Comparison of ENCODE assay signal across 15 cellular contexts in the genomic region with DNA sequence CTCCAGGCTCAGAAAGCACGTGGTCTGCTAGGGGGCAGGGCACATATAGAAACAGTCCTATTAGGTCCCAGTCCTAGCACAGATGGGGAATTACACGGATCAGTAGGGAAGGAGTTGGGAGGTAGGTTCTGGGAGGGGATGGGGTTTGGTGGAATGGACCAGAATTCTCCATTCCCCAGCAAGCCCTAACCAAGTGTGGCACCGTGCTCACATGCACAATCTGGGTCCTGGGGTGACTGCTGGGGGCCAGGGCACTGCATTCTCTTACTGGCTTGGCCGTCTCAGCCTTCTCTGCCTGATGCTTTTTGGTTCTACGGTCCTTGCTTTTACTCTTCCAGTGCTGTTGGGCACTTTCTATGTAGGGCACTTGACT. TPM values are rescaled to one million over a fixed set of nuclear protein-coding genes. Genes with fewer than 3 reads are reported as not detected.
DNase-seq lines count a peak whose midpoint lies in the region; FAIRE-seq and TF ChIP-seq lines count a peak whose summit lies in the region.
"Had no signal": no experiment of that assay in that cellular context is flagged by ENCODE, and none has a peak within 500 bp of the region (broad histone marks: within the 10 kb centered on the region; RNA-seq: fewer than 3 reads in every experiment).

No MANE protein-coding gene starts in this region.

- H3K9me3 ChIP-seq in BLaER1 treated with 17β-estradiol and CSF1 and Interleukin-3, amounts not matched to agents 10 nM and 100 nM (replicated peaks in 1 of 11) = no peaks in the 10 kb centered on the region
- no peaks in the 10 kb centered on the region for H3K9me3 ChIP-seq in H1 (ENCODE audit: insufficient read depth in 2 of 2, low read depth in 1 of 2, low read length in 1 of 2)
- H3K9me3 ChIP-seq: MG63 had no signal

- H3K36me3 ChIP-seq in BLaER1 treated with 17β-estradiol and CSF1 and Interleukin-3, amounts not matched to agents 10 nM and 100 nM = no peaks in the 10 kb centered on the region
- no peaks in the 10 kb centered on the region for H3K36me3 ChIP-seq in H1 (ENCODE audit: control insufficient read depth in 2 of 4, insufficient read depth in 4 of 4, low read length in 3 of 4)
- H3K36me3 ChIP-seq: MG63 had no signal

- no peak for TF ChIP-seq RAD21 in H1 (IDR thresholded peaks at IDR 0.05 in 1 of 2, conservative IDR thresholded peaks at IDR 0.05 in 1 of 2; ENCODE audit: low read depth in 2 of 2, low read length in 2 of 2)

- 0 out of 2 replicates have a peak overlapping the region, but pooled peaks have one; percentile 53 for H2AK5ac ChIP-seq in H1 (ENCODE audit: low read depth, low read length)

- H2BK15ac ChIP-seq in H1 (ENCODE audit: low read length) = no peak overlapping the region; the same call in 1 of the 2 replicates

- H3K27ac ChIP-seq in BLaER1 treated with 17β-estradiol and CSF1 and Interleukin-3, amounts not matched to agents 10 nM and 100 nM = peak overlapping the region in 9 of 11 experiments; percentile 16 to 91 (median 50); a peak in 13 of 22 replicates
- H3K27ac ChIP-seq in H1 (ENCODE audit: low read depth, low read length) = no peak overlapping the region

- H3K27me3 ChIP-seq in BLaER1 treated with 17β-estradiol and CSF1 and Interleukin-3, amounts not matched to agents 10 nM and 100 nM = no peaks in the 10 kb centered on the region
- H3K27me3 ChIP-seq in H1 (replicated peaks in 1 of 4; ENCODE audit: control insufficient read depth in 3 of 4, extremely low read depth in 1 of 4, insufficient read depth in 3 of 4, low read length in 3 of 4) = no peaks in the 10 kb centered on the region
- H3K27me3 ChIP-seq: MG63 had no signal

- no peaks in the 10 kb centered on the region for H3K27me3 Mint-ChIP-seq in osteocyte (ENCODE audit: unreplicated experiment)

- H3K79me2 ChIP-seq in H1 (ENCODE audit: control insufficient read depth in 1 of 2, insufficient read depth in 2 of 2, low read length in 2 of 2) = no peaks in the 10 kb centered on the region

- FAIRE-seq in H1 (lab: Jason Lieb, UNC) = no peak
- FAIRE-seq: GM12891 had no signal

- no peak overlapping the region for H3K18ac ChIP-seq in H1 (ENCODE audit: extremely low read depth, low read length)

- CTCF ChIA-PET in H1 (lab: Charles Lee; ENCODE audit: partially characterized antibody) = no interaction called here

- no peaks in the 10 kb centered on the region for H4K20me1 ChIP-seq in BLaER1 treated with 17β-estradiol and CSF1 and Interleukin-3, amounts not matched to agents 10 nM and 100 nM
- no peaks in the 10 kb centered on the region for H4K20me1 ChIP-seq in H1 (replicated peaks in 1 of 2; ENCODE audit: control insufficient read depth in 1 of 2, insufficient read depth in 2 of 2, low read length in 2 of 2)

- no peak overlapping the region for H3K23ac ChIP-seq in H1 (ENCODE audit: insufficient read length)

- H3K4me2 ChIP-seq in BLaER1 treated with 17β-estradiol and CSF1 and Interleukin-3, amounts not matched to agents 10 nM and 100 nM = peak overlapping the region in 3 of 11 experiments; percentile 63 to 75 (median 63); a peak in 6 of 22 replicates
- H3K4me2 ChIP-seq in H1 (ENCODE audit: insufficient read depth in 1 of 2, low read depth in 2 of 2, low read length in 2 of 2) = no peak overlapping the region

- no peak overlapping the region for H4K8ac ChIP-seq in H1 (ENCODE audit: extremely low read depth, insufficient read depth, low read length)

- 0 out of 2 replicates have a peak overlapping the region, but pooled peaks have one; percentile 50 for H2BK12ac ChIP-seq in H1 (ENCODE audit: low read depth, low read length)

- DNase-seq in NCI-H2171 treated with DMSO at 0.1 percent for 48 hours (lab: John Stamatoyannopoulos, UW) (peak; percentile 78), H1 (ENCODE audit: low read depth in 1 of 2, low spot score in 2 of 2) (no peak), osteocyte (ENCODE audit: extremely low spot score, unreplicated experiment) (no peak), KBM-7 (no peak), lower leg skin (ENCODE audit: low spot score in 2 of 2) (no peak), anterior cingulate cortex (lab: John Stamatoyannopoulos, UW) (no peak), foreskin melanocyte (no peak)
- DNase-seq: activated CD4-positive, alpha-beta T cell treated with anti-CD3 and anti-CD28 coated beads for 4 hours; hippocampal formation; NCI-H1694 treated with DMSO at 0.1 percent for 48 hours; stimulated activated naive CD8-positive, alpha-beta T cell treated with anti-CD3 and anti-CD28 coated beads, Interleukin-15, amount 100 ng/mL, for 72 hours had no signal

- 79% methylated on average over 5 of the region's 5 CpGs; no CpG with 5 or more reads in 1 of the 2 experiments for WGBS in H1 (ENCODE audit: extremely low coverage in 1 of 2, insufficient coverage in 1 of 2, insufficient read length in 1 of 2, insufficient replicate concordance in 2 of 2, low coverage in 1 of 2, low lambda C conversion rate in 2 of 2, missing lambda C conversion rate in 1 of 2), 2 experiments
- WGBS in lower leg skin, 2 donors = 89 to 91% methylated on average over 5 of the region's 5 CpGs

- no peak overlapping the region for H3K56ac ChIP-seq in H1 (replicated peaks; ENCODE audit: insufficient read length, low read depth, low read length)

- no peak for TF ChIP-seq EP300 in H1 (IDR thresholded peaks at IDR 0.05; ENCODE audit: borderline replicate concordance in 1 of 2, low read depth in 2 of 2, low read length in 2 of 2)

- H3K14ac ChIP-seq in H1 (ENCODE audit: insufficient read length) = no peak overlapping the region

- no peak overlapping the region for H3K4me3 ChIP-seq in BLaER1 treated with 17β-estradiol and CSF1 and Interleukin-3, amounts not matched to agents 10 nM and 100 nM
- H3K4me3 ChIP-seq in H1 (ENCODE audit: extremely low read depth in 1 of 4, insufficient read depth in 2 of 4, low read depth in 3 of 4, low read length in 4 of 4) (no peak overlapping the region), lower leg skin (ENCODE audit: low read depth, poor library complexity, severe bottlenecking) (no peak overlapping the region)
- H3K4me3 ChIP-seq: MG63 had no signal

- no peak overlapping the region for H3K4ac ChIP-seq in H1 (replicated peaks; ENCODE audit: insufficient read length, low read depth, low read length)

- no peak overlapping the region for H2BK20ac ChIP-seq in H1 (ENCODE audit: low read length)

- no peak overlapping the region for H3K4me3 Mint-ChIP-seq in osteocyte (ENCODE audit: unreplicated experiment)
- H3K4me3 Mint-ChIP-seq: activated naive CD4-positive, alpha-beta T cell treated with anti-CD3 and anti-CD28 coated beads, Interleukin-2, amount 10 ng/mL, durations not matched to agents 7 days and 5 days; stimulated activated naive CD8-positive, alpha-beta T cell treated with anti-CD3 and anti-CD28 coated beads, Interleukin-15, amount 100 ng/mL, for 72 hours had no signal

- H3K9me3 Mint-ChIP-seq in osteocyte (ENCODE audit: unreplicated experiment) = no peaks in the 10 kb centered on the region
- H3K9me3 Mint-ChIP-seq: activated naive CD4-positive, alpha-beta T cell treated with anti-CD3 and anti-CD28 coated beads, Interleukin-2, amount 10 ng/mL, durations not matched to agents 7 days and 5 days; stimulated activated naive CD8-positive, alpha-beta T cell treated with anti-CD3 and anti-CD28 coated beads, Interleukin-15, amount 100 ng/mL, for 72 hours had no signal

- H3K79me1 ChIP-seq in H1 (ENCODE audit: low read depth, low read length) = no peaks in the 10 kb centered on the region

- H2BK120ac ChIP-seq in H1 (replicated peaks; ENCODE audit: low read depth, low read length) = no peak overlapping the region

- peaks cover 7 to 95% (median 30%) of the 10 kb centered on the region in 10 experiments; a peak in 19 of 20 replicates for H3K4me1 ChIP-seq in BLaER1 treated with 17β-estradiol and CSF1 and Interleukin-3, amounts not matched to agents 10 nM and 100 nM
- peaks cover 0 to 6% (median 1%) of the 10 kb centered on the region in 4 experiments; a peak in 4 of 7 replicates for H3K4me1 ChIP-seq in H1 (replicated peaks in 1 of 4; ENCODE audit: control insufficient read depth in 3 of 4, insufficient read depth in 4 of 4, low read length in 3 of 4)

- POLR2A ChIA-PET in H1 (lab: Charles Lee; ENCODE audit: partially characterized antibody) = no interaction called here

- peak overlapping the region in 3 of 11 experiments; percentile 68 to 76 (median 72); a peak in 6 of 22 replicates for H3K9ac ChIP-seq in BLaER1 treated with 17β-estradiol and CSF1 and Interleukin-3, amounts not matched to agents 10 nM and 100 nM
- peak overlapping the region in 1 of 4 experiments; percentile 1; a peak in 1 of 7 replicates for H3K9ac ChIP-seq in H1 (replicated peaks in 1 of 4; ENCODE audit: extremely low read depth in 1 of 4, low read depth in 3 of 4, low read length in 3 of 4)

- peak overlapping the region; percentile 80 for H3K27ac Mint-ChIP-seq in osteocyte (ENCODE audit: unreplicated experiment)
- H3K27ac Mint-ChIP-seq: activated naive CD4-positive, alpha-beta T cell treated with anti-CD3 and anti-CD28 coated beads, Interleukin-2, amount 10 ng/mL, durations not matched to agents 7 days and 5 days had no signal

- TF ChIP-seq CTCF in H1 (IDR thresholded peaks at IDR 0.05; ENCODE audit: control extremely low read depth in 1 of 3, insufficient read depth in 1 of 3, low read depth in 1 of 3, low read length in 3 of 3) (no peak), osteocyte (IDR thresholded peaks at IDR 0.05) (no peak), lower leg skin (IDR thresholded peaks at IDR 0.05) (no peak)

- H3K23me2 ChIP-seq in H1 (ENCODE audit: low read depth, low read length) = no peaks in the 10 kb centered on the region

- intact Hi-C loops in lower leg skin (cut with DNase I; ENCODE audit: low total_unique reads) = no loop called here

- H3K36me3 Mint-ChIP-seq in osteocyte (ENCODE audit: unreplicated experiment) = no peaks in the 10 kb centered on the region
- H3K36me3 Mint-ChIP-seq: activated naive CD4-positive, alpha-beta T cell treated with anti-CD3 and anti-CD28 coated beads, Interleukin-2, amount 10 ng/mL, durations not matched to agents 7 days and 5 days had no signal

- no peak overlapping the region for H4K5ac ChIP-seq in H1 (ENCODE audit: insufficient read length, low read depth, low read length)

- H2BK5ac ChIP-seq in H1 (ENCODE audit: low read depth, low read length) = 0 out of 2 replicates have a peak overlapping the region, but pooled peaks have one; percentile 10

- TF ChIP-seq POLR2A in H1 (IDR thresholded peaks at IDR 0.05; ENCODE audit: control extremely low read depth in 1 of 2, low read depth in 2 of 2, low read length in 2 of 2) = no peak
- no peak for TF ChIP-seq POLR2A in lower leg skin (IDR thresholded peaks at IDR 0.05)

- in situ Hi-C loops in KBM-7 (cut with MboI; ENCODE audit: low pct_unique_long_range_greater_than_20kb, low sequenced_read_pairs) = loop anchor here (25.0 kb wide), 1 partner anchor 101 kb away; no protein-coding TSS in a partner anchor

- H2AFZ ChIP-seq in H1 (ENCODE audit: low read length) = no peak overlapping the region

- H3K4me1 Mint-ChIP-seq in osteocyte (ENCODE audit: unreplicated experiment) = peaks cover 54% of the 10 kb centered on the region
- H3K4me1 Mint-ChIP-seq: activated naive CD4-positive, alpha-beta T cell treated with anti-CD3 and anti-CD28 coated beads, Interleukin-2, amount 10 ng/mL, durations not matched to agents 7 days and 5 days had no signal

- no peak overlapping the region for H4K91ac ChIP-seq in H1 (replicated peaks; ENCODE audit: insufficient read length, low read length)

RNA-seq across cellular contexts. Expression of gene NENF, which starts 53.9 kb away (rescaled TPM):
- 27.0 and 28.5 TPM in 2 replicates for total RNA-seq in H1 (2021; fragmentation: NEBNext Ultra II Directional; extraction: Animal tissue kit (Norgen Biotek cat#: 25700))
- polyA plus RNA-seq in H1 (2011; rRNA removed) = 22.1 and 28.0 TPM in 2 replicates
- polyA plus RNA-seq in H1 (2011; cell fraction: cytosol; rRNA removed) = 23.4 TPM
- polyA plus RNA-seq in H1 (2011; cell fraction: nucleus; rRNA removed) = 24.0 TPM
- 35.4 to 45.5 TPM (median 38.2 TPM) in 4 replicates for polyA plus RNA-seq in H1 (2012, experiment 1 of 2)
- 38.7 TPM for polyA plus RNA-seq in H1 (2012, experiment 2 of 2)
- 33.8 TPM for polyA plus RNA-seq in H1 (2013, experiment 1 of 2)
- 38.4 TPM for polyA plus RNA-seq in H1 (2013, experiment 2 of 2)
- polyA minus RNA-seq in H1 (2011; rRNA and poly(A)+ RNA removed) = 7.1 and 7.4 TPM in 2 replicates
- polyA minus RNA-seq in H1 (2011; cell fraction: cytosol; rRNA and poly(A)+ RNA removed) = 9.5 TPM
- polyA minus RNA-seq in H1 (2011; cell fraction: nucleus; rRNA and poly(A)+ RNA removed) = 8.0 TPM
- total RNA-seq in osteocyte (55.9 and 57.8 TPM in 2 replicates), lower leg skin (100 to 1,000 TPM in 1 of 4 donors, 10 to 100 TPM in 3; 82.8 to 139 (median 84.6) TPM)
